12 cellular contexts compared by ENCODE assay signal in the genomic region with DNA sequence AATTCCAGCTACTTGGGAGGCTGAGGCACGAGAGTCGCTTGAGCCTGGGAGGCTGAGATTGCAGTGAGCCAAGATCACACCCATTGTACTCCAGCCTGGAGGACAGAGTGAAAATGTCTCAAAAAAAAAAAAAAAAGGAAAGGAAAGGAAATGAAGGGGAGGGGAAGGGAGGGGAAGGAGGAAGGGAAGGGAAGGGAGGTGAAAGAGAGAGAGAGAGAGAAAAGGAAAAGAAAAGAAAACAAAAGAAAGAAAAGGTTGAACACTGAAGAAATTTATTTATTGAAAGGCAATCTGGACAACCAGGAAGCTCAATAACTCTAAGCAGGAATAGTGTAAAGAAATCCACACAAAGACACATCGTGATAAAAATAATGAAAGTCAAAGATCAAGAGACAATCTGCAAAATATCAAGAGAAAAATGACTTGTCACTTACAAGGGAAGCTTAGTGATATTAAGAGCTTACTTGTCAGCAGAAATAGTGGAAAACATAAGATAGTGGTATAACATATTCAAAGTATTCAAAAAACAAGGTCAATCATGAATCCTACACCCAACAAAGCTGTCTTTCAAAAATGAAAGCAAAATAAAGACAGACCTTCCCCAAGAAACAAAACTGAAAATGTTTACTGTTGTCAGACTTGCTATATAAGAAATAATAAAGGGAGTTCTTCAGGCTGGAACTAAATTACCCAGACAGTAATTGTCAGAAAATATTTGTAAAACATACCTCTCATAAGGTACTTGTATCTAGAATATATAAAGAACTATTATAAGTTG. TPM values are rescaled to one million over a fixed set of nuclear protein-coding genes. Genes with fewer than 3 reads are reported as not detected.
DNase-seq lines count a peak whose midpoint lies in the region; ATAC-seq lines count a peak whose summit lies in the region.
"Had no signal": no experiment of that assay in that cellular context is flagged by ENCODE, and none has a peak within 500 bp of the region (broad histone marks: within the 10 kb centered on the region; RNA-seq: fewer than 3 reads in every experiment).

No MANE protein-coding gene starts in this region.

- ATAC-seq in GM18517 (IDR thresholded peaks at IDR 0.05; ENCODE audit: unreplicated experiment) (peak; percentile 76), GM19468 (IDR thresholded peaks at IDR 0.05; ENCODE audit: extremely low read depth, unreplicated experiment) (peak; percentile 33), HG02981 (IDR thresholded peaks at IDR 0.05; ENCODE audit: unreplicated experiment) (peak; percentile 63), HG03139 (IDR thresholded peaks at IDR 0.05; ENCODE audit: unreplicated experiment) (no peak)

- intact Hi-C loops in activated CD4-positive, alpha-beta memory T cell treated with anti-CD3 and anti-CD28 coated beads for 36 hours (cut with micrococcal nuclease) = no loop called here

- H3K27me3 Mint-ChIP-seq in activated CD4-positive, alpha-beta memory T cell treated with anti-CD3 and anti-CD28 coated beads for 36 hours = peaks cover 16% of the 10 kb centered on the region

- no peaks in the 10 kb centered on the region for H3K36me3 Mint-ChIP-seq in activated CD4-positive, alpha-beta memory T cell treated with anti-CD3 and anti-CD28 coated beads for 36 hours

- POLR2A ChIA-PET in activated CD4-positive, alpha-beta memory T cell treated with anti-CD3 and anti-CD28 coated beads for 36 hours (lab: Charles Lee) = interaction anchor here (2.0 kb wide), 1 partner anchor 11 kb away, joined by 7 read pairs; the partner anchor contains the start of gene RIMOC1

- in situ Hi-C loops in KBM-7 (cut with MboI; ENCODE audit: low pct_unique_long_range_greater_than_20kb, low sequenced_read_pairs) = no loop called here

- H3K27ac Mint-ChIP-seq in activated CD4-positive, alpha-beta memory T cell treated with anti-CD3 and anti-CD28 coated beads for 36 hours = no peak overlapping the region
- H3K27ac Mint-ChIP-seq: H9 had no signal

- H3K4me3 Mint-ChIP-seq in activated CD4-positive, alpha-beta memory T cell treated with anti-CD3 and anti-CD28 coated beads for 36 hours = peak overlapping the region; percentile 48
- H3K4me3 Mint-ChIP-seq: H9 had no signal

- H3K4me1 Mint-ChIP-seq in activated CD4-positive, alpha-beta memory T cell treated with anti-CD3 and anti-CD28 coated beads for 36 hours (ENCODE audit: low read depth) = peaks cover 17% of the 10 kb centered on the region

- CTCF ChIA-PET in activated CD4-positive, alpha-beta memory T cell treated with anti-CD3 and anti-CD28 coated beads for 36 hours (lab: Charles Lee) = interaction anchor here (0.9 to 2.5 kb wide), 3 partner anchors 11 to 37 kb away, joined by 4 to 11 read pairs (median 4); partner anchors contain the start of gene RIMOC1

- no peaks in the 10 kb centered on the region for H3K9me3 Mint-ChIP-seq in activated CD4-positive, alpha-beta memory T cell treated with anti-CD3 and anti-CD28 coated beads for 36 hours

- no peak for DNase-seq in activated CD4-positive, alpha-beta memory T cell treated with anti-CD3 and anti-CD28 coated beads for 36 hours
- no peak for DNase-seq in GM03348 (ENCODE audit: low spot score)
- DNase-seq in HK-2 (ENCODE audit: unreplicated experiment) = no peak
- DNase-seq in KBM-7 = no peak
- DNase-seq: amniotic stem cell, H9, NCI-H146, substantia nigra had no signal

RNA-seq across cellular contexts. Expression of gene RIMOC1, which starts 10.9 kb away (rescaled TPM):
- 10 to 100 TPM; 25.0 to 25.8 TPM for total RNA-seq in activated CD4-positive, alpha-beta memory T cell treated with anti-CD3 and anti-CD28 coated beads for 36 hours

RNA-seq across cellular contexts. Expression of gene OXCT1, which starts 23.0 kb away (rescaled TPM):
- 100 to 1,000 TPM; 110 to 117 TPM for total RNA-seq in activated CD4-positive, alpha-beta memory T cell treated with anti-CD3 and anti-CD28 coated beads for 36 hours

RNA-seq across cellular contexts. Expression of gene FBXO4, which starts 31.8 kb away (rescaled TPM):
- total RNA-seq in activated CD4-positive, alpha-beta memory T cell treated with anti-CD3 and anti-CD28 coated beads for 36 hours = 10 to 100 TPM; 20.4 to 21.7 TPM
